Comparison of ENCODE assay signal across 1 cellular context in genomic region chr22:49106136-49106930, GRCh38.
TF ChIP-seq lines count a peak whose summit lies in the region.

No MANE protein-coding gene starts in this region.

TF ChIP-seq in H1, 55 proteins besides CTCF, POLR2A, EP300 and RAD21 (continued from another document):
- TF ChIP-seq, protein P1, sequence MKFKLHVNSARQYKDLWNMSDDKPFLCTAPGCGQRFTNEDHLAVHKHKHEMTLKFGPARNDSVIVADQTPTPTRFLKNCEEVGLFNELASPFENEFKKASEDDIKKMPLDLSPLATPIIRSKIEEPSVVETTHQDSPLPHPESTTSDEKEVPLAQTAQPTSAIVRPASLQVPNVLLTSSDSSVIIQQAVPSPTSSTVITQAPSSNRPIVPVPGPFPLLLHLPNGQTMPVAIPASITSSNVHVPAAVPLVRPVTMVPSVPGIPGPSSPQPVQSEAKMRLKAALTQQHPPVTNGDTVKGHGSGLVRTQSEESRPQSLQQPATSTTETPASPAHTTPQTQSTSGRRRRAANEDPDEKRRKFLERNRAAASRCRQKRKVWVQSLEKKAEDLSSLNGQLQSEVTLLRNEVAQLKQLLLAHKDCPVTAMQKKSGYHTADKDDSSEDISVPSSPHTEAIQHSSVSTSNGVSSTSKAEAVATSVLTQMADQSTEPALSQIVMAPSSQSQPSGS (IDR thresholded peaks at IDR 0.05; ENCODE audit: low read length), result no peak
- TF ChIP-seq MAFK (IDR thresholded peaks at IDR 0.05; ENCODE audit: low read depth, low read length) (no peak), BRCA1 (IDR thresholded peaks at IDR 0.05; ENCODE audit: low read depth, low read length) (no peak)
